In genomic region chrX:20126833-20127232, GRCh38 we compare ENCODE assay signal across 1 cellular context.
TF ChIP-seq lines count a peak whose summit lies in the region.

No MANE protein-coding gene starts in this region.

TF ChIP-seq in HEK293, 187 proteins besides CTCF, POLR2A, EP300 and RAD21:
- TF ChIP-seq TCF7L2 (IDR thresholded peaks at IDR 0.05; ENCODE audit: borderline replicate concordance, low read depth, low read length): 0 out of 2 replicates have a peak, but pooled peaks have one; percentile 15
